Comparison of ENCODE assay signal across 19 cellular contexts in the genomic region with DNA sequence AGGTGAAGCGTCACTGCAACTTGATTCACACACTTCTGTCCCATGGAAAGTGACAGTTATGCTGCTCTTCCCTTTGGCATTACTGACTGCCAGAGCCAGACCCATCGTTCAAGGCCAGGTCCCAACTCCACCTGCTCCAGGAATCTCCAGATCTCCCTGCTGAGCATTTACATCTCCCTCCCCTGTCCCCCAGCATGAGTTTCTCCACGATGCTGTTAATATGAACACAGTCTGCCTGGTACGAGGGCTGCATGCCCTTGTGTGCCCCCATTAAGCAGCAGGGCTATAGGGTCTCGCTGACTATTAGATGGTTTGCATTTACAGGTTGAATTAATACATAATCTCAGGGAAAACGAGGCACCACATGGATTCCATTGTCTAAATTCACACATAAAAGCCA. TPM values are rescaled to one million over a fixed set of nuclear protein-coding genes. Genes with fewer than 3 reads are reported as not detected.
DNase-seq lines count a peak whose midpoint lies in the region; ATAC-seq and TF ChIP-seq lines count a peak whose summit lies in the region.
"Had no signal": no experiment of that assay in that cellular context is flagged by ENCODE, and none has a peak within 500 bp of the region (broad histone marks: within the 10 kb centered on the region; RNA-seq: fewer than 3 reads in every experiment).

No MANE protein-coding gene starts in this region.

- H3K4me1 Mint-ChIP-seq in HFFc6 (ENCODE audit: low read depth) (peaks cover 85% of the 10 kb centered on the region), brain (peaks cover 59% of the 10 kb centered on the region)

- H3K27me3 ChIP-seq in foreskin keratinocyte, result no peaks in the 10 kb centered on the region
- H3K27me3 ChIP-seq in subcutaneous abdominal adipose tissue (ENCODE audit: control insufficient read depth in 5 of 5, insufficient read depth in 4 of 5, low read length in 5 of 5), result no peaks in the 10 kb centered on the region
- H3K27me3 ChIP-seq in SJCRH30, result no peaks in the 10 kb centered on the region
- H3K27me3 ChIP-seq: suprapubic skin had no signal

- H3K9me3 Mint-ChIP-seq in HFFc6 (peaks cover 8% of the 10 kb centered on the region), brain (peaks cover 0 to 14% (median 6%) of the 10 kb centered on the region in 5 experiments)
- H3K9me3 Mint-ChIP-seq: activated CD4-positive, alpha-beta T cell treated with anti-CD3 and anti-CD28 coated beads, Interleukin-2, amount 10 ng/mL, durations not matched to agents 24 days and 14 days; CD8-positive, alpha-beta memory T cell had no signal

- H3K9me3 ChIP-seq in subcutaneous abdominal adipose tissue (ENCODE audit: control insufficient read depth in 5 of 5, low read length in 5 of 5), result no peaks in the 10 kb centered on the region
- no peaks in the 10 kb centered on the region for H3K9me3 ChIP-seq in SJCRH30 (replicated peaks)
- H3K9me3 ChIP-seq: suprapubic skin had no signal

- H3K36me3 Mint-ChIP-seq in HFFc6 (ENCODE audit: low read depth), result peaks cover 81% of the 10 kb centered on the region
- peaks cover 43% of the 10 kb centered on the region for H3K36me3 Mint-ChIP-seq in brain
- H3K36me3 Mint-ChIP-seq: CD8-positive, alpha-beta memory T cell had no signal

- H3K4me3 ChIP-seq in subcutaneous abdominal adipose tissue (ENCODE audit: low read depth in 1 of 5, low read length in 5 of 5) (peak overlapping the region in 2 of 5 donors; percentile 7 to 89), SJCRH30 (no peak overlapping the region)

- TF ChIP-seq CTCF in HFFc6 (IDR thresholded peaks at IDR 0.05) (no peak), brain (conservative IDR thresholded peaks at IDR 0.05) (no peak), foreskin keratinocyte (conservative IDR thresholded peaks at IDR 0.05) (no peak)

- DNase-seq in HFFc6 (no peak), foreskin keratinocyte (peak in 1 of 2 donors; percentile 52), SJCRH30 (no peak)
- DNase-seq: activated CD4-positive, alpha-beta T cell treated with anti-CD3 and anti-CD28 coated beads, Interleukin-2, amount 10 ng/mL, durations not matched to agents 24 days and 14 days; activated CD8-positive, alpha-beta memory T cell treated with anti-CD3 and anti-CD28 coated beads, Interleukin-2, amount 50 U/mL, for 4 hours; CD8-positive, alpha-beta memory T cell; DMS53; NCI-H1436; NCI-H2171 treated with DMSO at 0.1 percent for 48 hours; NCI-H748 treated with DMSO at 0.1 percent for 48 hours; nucleus accumbens; retina; T-helper 17 cell had no signal

- ATAC-seq in foreskin keratinocyte, result no peak
- ATAC-seq in GM21825 (IDR thresholded peaks at IDR 0.05; ENCODE audit: unreplicated experiment), result no peak
- no peak for ATAC-seq in HG03097 (IDR thresholded peaks at IDR 0.05; ENCODE audit: low FRiP score, unreplicated experiment)
- ATAC-seq: T-helper 17 cell had no signal

- peaks cover 4% of the 10 kb centered on the region; the same call in 1 of the 2 replicates for H3K27me3 Mint-ChIP-seq in HFFc6 (ENCODE audit: insufficient read depth)
- H3K27me3 Mint-ChIP-seq in brain, result peaks cover 13% of the 10 kb centered on the region

- H3K4me1 ChIP-seq in foreskin keratinocyte (peaks cover 6% of the 10 kb centered on the region), subcutaneous abdominal adipose tissue (ENCODE audit: control insufficient read depth in 5 of 5, insufficient read depth in 5 of 5, low read length in 5 of 5) (peaks cover 7 to 65% (median 49%) of the 10 kb centered on the region in 5 donors), SJCRH30 (peaks cover 10% of the 10 kb centered on the region; the same call in 1 of the 2 replicates)

- peak overlapping the region; percentile 52 for H3K27ac Mint-ChIP-seq in HFFc6
- H3K27ac Mint-ChIP-seq in brain, result peak overlapping the region in 4 of 5 experiments; percentile 31 to 94 (median 70)
- H3K27ac Mint-ChIP-seq: activated CD4-positive, alpha-beta T cell treated with anti-CD3 and anti-CD28 coated beads, Interleukin-2, amount 10 ng/mL, durations not matched to agents 24 days and 14 days; CD8-positive, alpha-beta memory T cell; T-helper 17 cell had no signal

- H3K4me3 Mint-ChIP-seq in HFFc6, result peak overlapping the region; percentile 94
- peak overlapping the region in 4 of 5 experiments; percentile 47 to 89 (median 72) for H3K4me3 Mint-ChIP-seq in brain
- H3K4me3 Mint-ChIP-seq: activated CD4-positive, alpha-beta T cell treated with anti-CD3 and anti-CD28 coated beads, Interleukin-2, amount 10 ng/mL, durations not matched to agents 24 days and 14 days; CD8-positive, alpha-beta memory T cell; T-helper 17 cell had no signal

- H3K36me3 ChIP-seq in subcutaneous abdominal adipose tissue (ENCODE audit: control insufficient read depth in 5 of 5, insufficient read depth in 5 of 5, low read length in 5 of 5), result peaks cover 13 to 41% (median 17%) of the 10 kb centered on the region in 5 donors
- peaks cover 34% of the 10 kb centered on the region for H3K36me3 ChIP-seq in SJCRH30

- peak overlapping the region; percentile 1 for H3K27ac ChIP-seq in foreskin keratinocyte
- peak overlapping the region; percentile 90 for H3K27ac ChIP-seq in subcutaneous abdominal adipose tissue (ENCODE audit: low read depth, low read length)
- no peak overlapping the region for H3K27ac ChIP-seq in SJCRH30
- H3K27ac ChIP-seq: HL-60, suprapubic skin had no signal

- H3K9ac ChIP-seq in subcutaneous abdominal adipose tissue (ENCODE audit: low read length in 5 of 5), result peak overlapping the region in 2 of 5 donors; percentile 2 to 96

RNA-seq across cellular contexts. Expression of a gene that starts 4.3 kb away (rescaled TPM):
- total RNA-seq in HFFc6 (2021; fragmentation: NEBNext Ultra II Directional; extraction: Animal tissue kit (Norgen Biotek cat#: 25700)), result 100 to 1,000 TPM; 150 to 457 (median 176) TPM
- polyA plus RNA-seq in brain (ENCODE audit: insufficient read depth, low read depth, low replicate concordance) (13.9 TPM), foreskin keratinocyte (223 and 404 TPM in 2 replicates)
- 472 and 766 TPM in 2 replicates for total RNA-seq in foreskin keratinocyte
- 13.2 and 13.8 TPM in 2 replicates for total RNA-seq in SJCRH30 (2014; rRNA removed; shearing (Covaris generic))
- polyA plus RNA-seq: CD8-positive, alpha-beta memory T cell had no signal

Comparison
In these comparisons a context has a peak if more than half of its experiments do, and no peak if none do; other contexts are left out.
1. RNA of a gene that starts 4.3 kb away (total RNA-seq): 472 to 766 TPM in foreskin keratinocyte and 150 to 457 TPM in HFFc6; 13.2 to 13.8 TPM in SJCRH30; every median in the first group is over 10 times any median in the second.